Comparison of ENCODE assay signal across 9 cellular contexts in the genomic region with DNA sequence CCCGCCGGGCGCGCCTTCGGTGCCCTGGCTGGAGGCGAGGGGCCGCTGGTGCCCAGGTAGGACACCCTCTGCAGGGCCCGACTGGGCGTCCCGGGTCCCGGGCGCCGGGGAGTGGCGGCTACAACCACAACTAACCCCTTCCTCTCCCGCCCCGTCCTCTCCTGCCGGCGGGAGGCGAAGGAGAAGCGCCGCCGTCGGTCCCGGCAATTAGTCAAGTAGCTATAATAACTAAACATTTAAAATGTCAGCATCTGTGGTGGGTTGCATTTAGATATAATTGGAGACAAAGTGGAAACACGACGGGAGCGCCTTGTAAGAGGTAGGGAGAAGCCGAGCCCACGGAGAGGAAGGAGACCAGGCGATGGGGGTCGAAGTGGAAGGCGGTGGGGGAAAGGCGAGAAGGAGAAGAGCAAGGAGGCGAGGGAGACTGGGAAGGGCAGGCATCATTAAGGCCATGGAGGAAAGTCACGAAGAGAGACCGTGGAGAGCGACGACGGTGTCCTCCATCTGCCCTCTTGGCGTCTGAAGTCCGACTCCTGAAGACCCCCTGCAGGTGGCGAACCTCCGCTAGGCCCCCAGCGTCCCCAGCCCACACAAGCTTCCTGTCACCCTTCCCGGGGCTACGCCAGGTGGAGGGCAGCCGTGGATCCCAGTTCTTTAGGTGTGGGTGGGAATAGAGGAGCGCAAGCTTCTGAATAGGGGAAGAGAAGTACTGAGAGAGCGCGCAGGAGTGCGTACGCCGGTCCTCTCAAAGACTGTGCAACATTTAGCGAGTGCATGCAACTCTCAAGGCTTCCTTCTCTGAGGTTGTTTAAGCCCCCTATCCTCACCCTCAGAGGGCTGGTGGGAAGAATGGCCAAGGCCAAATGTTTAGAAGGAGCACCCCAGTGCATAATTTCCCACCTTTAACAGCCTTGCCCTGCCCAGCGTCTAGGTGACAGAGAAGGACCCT. TPM values are rescaled to one million over a fixed set of nuclear protein-coding genes. Genes with fewer than 3 reads are reported as not detected.
DNase-seq lines count a peak whose midpoint lies in the region; ATAC-seq and TF ChIP-seq lines count a peak whose summit lies in the region.
"Had no signal": no experiment of that assay in that cellular context is flagged by ENCODE, and none has a peak within 500 bp of the region (broad histone marks: within the 10 kb centered on the region; RNA-seq: fewer than 3 reads in every experiment).

No MANE protein-coding gene starts in this region.

- H3K4me2 ChIP-seq in GM23338 (peak overlapping the region; percentile 90), mesenchymal stem cell (ENCODE audit: low read length, poor library complexity, severe bottlenecking) (peak overlapping the region; percentile 98)

- H3K23ac ChIP-seq in mesenchymal stem cell (ENCODE audit: low read length in 2 of 2) = peak overlapping the region in 1 of 2 experiments; percentile 77

- no peak overlapping the region for H4K8ac ChIP-seq in mesenchymal stem cell (ENCODE audit: low read length)

- H3K18ac ChIP-seq in mesenchymal stem cell (ENCODE audit: low read depth in 1 of 2, low read length in 2 of 2) = peak overlapping the region; percentile 46 to 71

- H3K79me2 ChIP-seq in ACC112 (ENCODE audit: control insufficient read depth, insufficient read depth, low read length, unreplicated experiment) (no peaks in the 10 kb centered on the region), GM23338 (replicated peaks; ENCODE audit: insufficient read depth) (peaks cover 3% of the 10 kb centered on the region; the same call in 1 of the 2 replicates)

- H3K4me3 Mint-ChIP-seq in GM23338 = peak overlapping the region; percentile 79

- H3K9me3 ChIP-seq in mesenchymal stem cell (ENCODE audit: control insufficient read depth, low read length) = no peaks in the 10 kb centered on the region

- ATAC-seq in GM23338 = peak; percentile 7
- ATAC-seq in HG03354 (IDR thresholded peaks at IDR 0.05; ENCODE audit: poor library complexity, severe bottlenecking, unreplicated experiment) = no peak
- no peak for ATAC-seq in GM21825 (IDR thresholded peaks at IDR 0.05; ENCODE audit: unreplicated experiment)

- H3K36me3 Mint-ChIP-seq in GM23338 (ENCODE audit: low read depth) = peaks cover 8% of the 10 kb centered on the region

- H3K27ac ChIP-seq in ACC112 (ENCODE audit: low read depth, low read length) (no peak overlapping the region), GM23338 (ENCODE audit: low read depth) (no peak overlapping the region), mesenchymal stem cell (ENCODE audit: low read length, poor library complexity, severe bottlenecking) (no peak overlapping the region)

- H3K4me3 ChIP-seq in ACC112 (ENCODE audit: low read depth, low read length) (peak overlapping the region; percentile 71), GM23338 (peak overlapping the region; percentile 76), astrocyte of the spinal cord (ENCODE audit: low read depth, low read length) (peak overlapping the region; percentile 78), mesenchymal stem cell (ENCODE audit: insufficient read depth in 1 of 2, low read depth in 1 of 2, low read length in 2 of 2) (peak overlapping the region; percentile 73 to 100)

- no peak overlapping the region for H4K91ac ChIP-seq in mesenchymal stem cell (ENCODE audit: low read length)

- in situ Hi-C loops in astrocyte of the spinal cord (cut with HindIII; ENCODE audit: low sequenced_read_pairs) = loop anchor here (25.0 kb wide), 1 partner anchor 105 kb away; no protein-coding TSS in a partner anchor

- H3F3A ChIP-seq in GM23338 (replicated peaks; ENCODE audit: low read depth) = peaks cover 20% of the 10 kb centered on the region; the same call in 1 of the 2 replicates

- peak overlapping the region; percentile 96 for H3K9ac ChIP-seq in mesenchymal stem cell (ENCODE audit: low read length)

- H2AFZ ChIP-seq in ACC112 (ENCODE audit: low read length, unreplicated experiment) = no peak overlapping the region
- peak overlapping the region; percentile 96 for H2AFZ ChIP-seq in GM23338
- H2AFZ ChIP-seq in mesenchymal stem cell (ENCODE audit: low read depth, low read length) = no peak overlapping the region

- H3K27ac Mint-ChIP-seq in GM23338 = no peak overlapping the region

- H3K27me3 ChIP-seq in ACC112 (ENCODE audit: insufficient read depth, low read length) (peaks cover 51% of the 10 kb centered on the region), GM23338 (ENCODE audit: insufficient read depth) (peaks cover 81% of the 10 kb centered on the region), mesenchymal stem cell (ENCODE audit: control insufficient read depth in 1 of 2, insufficient read depth in 1 of 2, low read length in 2 of 2) (peaks cover 0 to 5% of the 10 kb centered on the region in 2 experiments)

- peaks cover 3% of the 10 kb centered on the region for H3K4me1 ChIP-seq in ACC112 (ENCODE audit: control insufficient read depth, insufficient read depth, low read length, unreplicated experiment)
- peaks cover 19% of the 10 kb centered on the region for H3K4me1 ChIP-seq in GM23338 (ENCODE audit: insufficient read depth)
- peaks cover 23% of the 10 kb centered on the region for H3K4me1 ChIP-seq in mesenchymal stem cell (ENCODE audit: control insufficient read depth, insufficient read depth, low read depth, low read length)

- peaks cover 12% of the 10 kb centered on the region for H3K79me1 ChIP-seq in mesenchymal stem cell (replicated peaks; ENCODE audit: low read length, poor library complexity, severe bottlenecking)

- H3K36me3 ChIP-seq in ACC112 (ENCODE audit: insufficient read depth, low read length) (no peaks in the 10 kb centered on the region), GM23338 (ENCODE audit: insufficient read depth) (0 out of 2 replicates have a peak, but pooled peaks cover 2% of the 10 kb centered on the region), mesenchymal stem cell (ENCODE audit: control insufficient read depth in 1 of 2, insufficient read depth in 2 of 2, low read depth in 1 of 2, low read length in 2 of 2) (peaks cover 0 to 52% of the 10 kb centered on the region in 2 experiments)

- peaks cover 7% of the 10 kb centered on the region; the same call in 1 of the 2 replicates for H4K20me1 ChIP-seq in GM23338 (replicated peaks; ENCODE audit: insufficient read depth)

- H3K4me1 Mint-ChIP-seq in GM23338 = peaks cover 17% of the 10 kb centered on the region

- no peak overlapping the region for H2BK15ac ChIP-seq in mesenchymal stem cell (ENCODE audit: low read depth, poor library complexity, severe bottlenecking)

- peak overlapping the region; percentile 58 for H2AK5ac ChIP-seq in mesenchymal stem cell (ENCODE audit: low read length, severe bottlenecking)

- H3K9me2 ChIP-seq in GM23338 (ENCODE audit: insufficient read depth) = no peaks in the 10 kb centered on the region

- no peak for TF ChIP-seq CTCF in GM23338 (conservative IDR thresholded peaks at IDR 0.05; ENCODE audit: low read depth in 2 of 2)
- TF ChIP-seq CTCF in astrocyte of the spinal cord (IDR thresholded peaks at IDR 0.05; ENCODE audit: low read depth, low read length) = no peak

- DNase-seq in GM23338 (ENCODE audit: low spot score) (peak; percentile 50), astrocyte of the spinal cord (ENCODE audit: low read depth, low spot score) (no peak), mesenchymal stem cell (no peak), glomerular visceral epithelial cell (ENCODE audit: extremely low spot score) (no peak), amniotic stem cell (lab: John Stamatoyannopoulos, UW) (no peak)
- DNase-seq: activated CD4-positive, CD25-positive, alpha-beta regulatory T cell treated with anti-CD3 and anti-CD28 coated beads, Interleukin-2, amount 50 U/mL, for 72 hours had no signal

- no peak overlapping the region for H2BK120ac ChIP-seq in mesenchymal stem cell (ENCODE audit: low read depth, low read length)

- H3K14ac ChIP-seq in mesenchymal stem cell (ENCODE audit: low read length in 2 of 2) = no peak overlapping the region

- 7% methylated on average over 29 of the region's 55 CpGs for WGBS in mesenchymal stem cell

- H3K27me3 Mint-ChIP-seq in GM23338 (ENCODE audit: insufficient read depth, low read depth, poor library complexity) = peaks cover 62% of the 10 kb centered on the region

- H2BK12ac ChIP-seq in mesenchymal stem cell (ENCODE audit: low read length in 2 of 2) = peak overlapping the region in 1 of 2 experiments; percentile 79

- peak overlapping the region in 1 of 2 experiments; percentile 42 for H3K4ac ChIP-seq in mesenchymal stem cell (ENCODE audit: low read depth in 1 of 2, low read length in 2 of 2)

- H3K9me3 Mint-ChIP-seq in GM23338 = peaks cover 18% of the 10 kb centered on the region

- no peak overlapping the region for H2BK5ac ChIP-seq in mesenchymal stem cell (ENCODE audit: low read depth, low read length, poor library complexity, severe bottlenecking)

TF ChIP-seq in GM23338, 12 proteins besides CTCF, POLR2A, EP300 and RAD21:
- TF ChIP-seq JUNB (IDR thresholded peaks at IDR 0.05; ENCODE audit: unreplicated experiment) (no peak), EZH2 (IDR thresholded peaks at IDR 0.05; ENCODE audit: low read depth, unreplicated experiment) (peak; percentile 94), EZH2phosphoT487 (IDR thresholded peaks at IDR 0.05; ENCODE audit: unreplicated experiment) (peak; percentile 43)

RNA-seq across cellular contexts. Expression of gene CNIH3, which starts 1.6 kb away (rescaled TPM):
- total RNA-seq in GM23338 (2014; rRNA removed; shearing (Covaris generic)) = 5.1 and 5.9 TPM in 2 replicates
- 3.0 and 3.6 TPM in 2 replicates for polyA plus RNA-seq in GM23338 (2016; fragmentation: Nextera tagmentation; extraction: Ambion mirVana)
- polyA plus RNA-seq in mesenchymal stem cell (2013, experiment 1 of 2) = 5.4 TPM
- polyA plus RNA-seq in mesenchymal stem cell (2013, experiment 2 of 2) = 6.0 TPM
